13 cellular contexts compared by ENCODE assay signal in the genomic region with DNA sequence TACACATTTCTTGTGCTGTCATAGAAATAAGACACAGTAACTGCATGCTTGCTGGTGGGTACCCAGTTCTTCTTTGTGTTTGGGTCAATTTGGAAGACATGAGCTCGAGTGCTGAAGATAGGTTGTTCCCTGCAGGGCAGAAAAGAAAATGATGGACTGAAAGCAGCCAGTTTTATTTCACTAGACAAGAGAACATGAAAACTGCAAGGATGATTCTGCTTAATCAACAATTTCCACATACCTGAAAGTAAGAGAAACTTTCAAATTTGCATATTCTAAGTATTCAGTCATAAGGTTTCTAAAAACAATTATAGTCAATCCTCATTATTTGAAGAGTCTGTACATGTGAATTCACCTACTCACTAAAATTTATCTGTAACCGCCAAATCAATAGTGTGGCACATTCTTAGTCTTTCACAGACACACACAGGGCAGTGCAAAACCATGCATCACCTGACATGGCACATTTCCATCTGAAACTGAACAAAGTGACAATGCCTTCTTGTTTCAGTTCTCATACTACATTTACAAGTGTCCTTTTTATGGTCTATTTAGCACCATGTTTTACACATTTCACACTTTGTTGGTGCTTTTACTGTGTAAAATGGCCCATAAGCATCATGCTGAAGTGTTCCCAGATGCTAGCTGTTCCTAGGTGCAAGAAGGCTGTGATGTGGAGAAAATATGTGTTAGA. TPM values are rescaled to one million over a fixed set of nuclear protein-coding genes. Genes with fewer than 3 reads are reported as not detected.
DNase-seq lines count a peak whose midpoint lies in the region; ATAC-seq and TF ChIP-seq lines count a peak whose summit lies in the region.
"Had no signal": no experiment of that assay in that cellular context is flagged by ENCODE, and none has a peak within 500 bp of the region (broad histone marks: within the 10 kb centered on the region; RNA-seq: fewer than 3 reads in every experiment).

No MANE protein-coding gene starts in this region.

- no peak overlapping the region for H3K27ac Mint-ChIP-seq in activated naive CD4-positive, alpha-beta T cell treated with anti-CD3 and anti-CD28 coated beads for 36 hours
- no peak overlapping the region for H3K27ac Mint-ChIP-seq in natural killer cell

- H3K36me3 ChIP-seq in esophagus squamous epithelium, result peaks cover 0 to 2% (median 0%) of the 10 kb centered on the region in 3 donors

- DNase-seq in activated naive CD4-positive, alpha-beta T cell treated with anti-CD3 and anti-CD28 coated beads for 36 hours, result peak; percentile 8
- DNase-seq in activated naive CD4-positive, alpha-beta T cell treated with anti-CD3 and anti-CD28 coated beads, Interleukin-2, amount 50 U/mL, for 16 hours, result no peak
- DNase-seq in superior temporal gyrus (ENCODE audit: extremely low spot score), result peak; percentile 53
- no peak for DNase-seq in natural killer cell
- no peak for DNase-seq in esophagus squamous epithelium (lab: John Stamatoyannopoulos, UW)
- no peak for DNase-seq in activated CD4-positive, CD25-positive, alpha-beta regulatory T cell (lab: John Stamatoyannopoulos, UW)
- DNase-seq: activated CD8-positive, alpha-beta memory T cell treated with anti-CD3 and anti-CD28 coated beads, Interleukin-2, amount 50 U/mL, for 48 hours; NCI-H2171 treated with DMSO at 0.1 percent for 48 hours had no signal

- peak; percentile 96 for ATAC-seq in GM21786 (IDR thresholded peaks at IDR 0.05; ENCODE audit: unreplicated experiment)
- peak; percentile 60 for ATAC-seq in HG03378 (IDR thresholded peaks at IDR 0.05; ENCODE audit: unreplicated experiment)
- no peak for ATAC-seq in natural killer cell

- H3K4me1 Mint-ChIP-seq in activated naive CD4-positive, alpha-beta T cell treated with anti-CD3 and anti-CD28 coated beads for 36 hours (ENCODE audit: low read depth), result peaks cover 5% of the 10 kb centered on the region
- no peaks in the 10 kb centered on the region for H3K4me1 Mint-ChIP-seq in natural killer cell

- no peak overlapping the region for H3K4me3 ChIP-seq in esophagus squamous epithelium
- H3K4me3 ChIP-seq: hepatocyte had no signal

- no peaks in the 10 kb centered on the region for H3K9me3 Mint-ChIP-seq in activated naive CD4-positive, alpha-beta T cell treated with anti-CD3 and anti-CD28 coated beads for 36 hours
- no peaks in the 10 kb centered on the region for H3K9me3 Mint-ChIP-seq in natural killer cell

- no peak for TF ChIP-seq POLR2A in esophagus squamous epithelium (IDR thresholded peaks at IDR 0.05)

- no peak overlapping the region for H3K4me3 Mint-ChIP-seq in activated naive CD4-positive, alpha-beta T cell treated with anti-CD3 and anti-CD28 coated beads for 36 hours
- H3K4me3 Mint-ChIP-seq in natural killer cell, result no peak overlapping the region

- CTCF ChIA-PET in activated naive CD4-positive, alpha-beta T cell treated with anti-CD3 and anti-CD28 coated beads for 36 hours (lab: Charles Lee), result no interaction called here

- intact Hi-C loops in activated naive CD4-positive, alpha-beta T cell treated with anti-CD3 and anti-CD28 coated beads for 36 hours (cut with micrococcal nuclease), result no loop called here
- intact Hi-C loops in natural killer cell (cut with micrococcal nuclease) (no loop called here), esophagus squamous epithelium (cut with DNase I) (no loop called here)

- H3K27ac ChIP-seq in esophagus squamous epithelium, result no peak overlapping the region
- H3K27ac ChIP-seq: hepatocyte, parathyroid adenoma, RWPE1 had no signal

- H3K9me3 ChIP-seq in esophagus squamous epithelium, result no peaks in the 10 kb centered on the region

- no peaks in the 10 kb centered on the region for H3K27me3 ChIP-seq in esophagus squamous epithelium
- H3K27me3 ChIP-seq: hepatocyte had no signal

- H3K4me1 ChIP-seq in esophagus squamous epithelium, result no peaks in the 10 kb centered on the region
- H3K4me1 ChIP-seq: parathyroid adenoma had no signal

- H3K36me3 Mint-ChIP-seq in activated naive CD4-positive, alpha-beta T cell treated with anti-CD3 and anti-CD28 coated beads for 36 hours (ENCODE audit: low read depth), result peaks cover 5% of the 10 kb centered on the region
- H3K36me3 Mint-ChIP-seq in natural killer cell, result no peaks in the 10 kb centered on the region

- WGBS in esophagus squamous epithelium, 2 donors, result 74 to 84% methylated on average over 2 of the region's 2 CpGs

- peaks cover 3% of the 10 kb centered on the region for H3K27me3 Mint-ChIP-seq in activated naive CD4-positive, alpha-beta T cell treated with anti-CD3 and anti-CD28 coated beads for 36 hours (ENCODE audit: low read depth)
- H3K27me3 Mint-ChIP-seq in natural killer cell (ENCODE audit: low read depth in 2 of 2), result peaks cover 0 to 8% of the 10 kb centered on the region in 2 donors

- no peak for TF ChIP-seq CTCF in natural killer cell (IDR thresholded peaks at IDR 0.05)
- TF ChIP-seq CTCF in esophagus squamous epithelium (IDR thresholded peaks at IDR 0.05), result no peak

RNA-seq across cellular contexts. Expression of a gene that starts 56.9 kb away (rescaled TPM):
- total RNA-seq in activated naive CD4-positive, alpha-beta T cell treated with anti-CD3 and anti-CD28 coated beads for 36 hours, result 1 to 10 TPM; 3.9 to 5.3 TPM
- total RNA-seq in natural killer cell (1 to 10 TPM; 3.1 to 5.4 (median 4.3) TPM), esophagus squamous epithelium (10 to 100 TPM in 1 of 4 donors, 1 to 10 TPM in 3; 4.9 to 10.6 (median 8.2) TPM)

Comparison
In these comparisons a context has a peak if more than half of its experiments do, and no peak if none do; other contexts are left out.
1. DNase-seq: peak in activated naive CD4-positive, alpha-beta T cell treated with anti-CD3 and anti-CD28 coated beads for 36 hours (single experiment) and superior temporal gyrus (single experiment); none in activated naive CD4-positive, alpha-beta T cell treated with anti-CD3 and anti-CD28 coated beads, Interleukin-2, amount 50 U/mL, for 16 hours (single experiment), natural killer cell (single experiment), esophagus squamous epithelium (single experiment) and activated CD4-positive, CD25-positive, alpha-beta regulatory T cell (0 of 4).
2. ATAC-seq: peak in GM21786 (single experiment) and HG03378 (single experiment); none in natural killer cell (0 of 3).